9 cellular contexts compared by ENCODE assay signal in genomic region chr18:5627756-5628511, GRCh38.
DNase-seq lines count a peak whose midpoint lies in the region; ATAC-seq and TF ChIP-seq lines count a peak whose summit lies in the region.
"Had no signal": no experiment of that assay in that cellular context is flagged by ENCODE, and none has a peak within 500 bp of the region (broad histone marks: within the 10 kb centered on the region; RNA-seq: fewer than 3 reads in every experiment).

No MANE protein-coding gene starts in this region.

- no peak for DNase-seq in T-helper 1 cell
- DNase-seq in body of pancreas: no peak
- no peak for DNase-seq in thoracic aorta (ENCODE audit: low spot score)
- DNase-seq in effector memory CD4-positive, alpha-beta T cell: no peak
- no peak for DNase-seq in stimulated activated CD4-positive, alpha-beta T cell treated with anti-CD3 and anti-CD28 coated beads, Interleukin-1b, Interleukin-23, amount 100 ng/mL, for 48 hours

- 9% methylated on average over 20 to 29 of the region's 29 CpGs for WGBS in body of pancreas, 2 donors
- 9% methylated on average over 29 of the region's 29 CpGs for WGBS in liver

- intact Hi-C loops in body of pancreas (cut with DNase I): no loop called here

- H3K27me3 ChIP-seq in body of pancreas (peaks cover 0 to 6% of the 10 kb centered on the region in 2 donors), liver (ENCODE audit: control insufficient read depth in 4 of 4, insufficient read depth in 4 of 4, low read length in 3 of 4) (peaks cover 0 to 11% (median 3%) of the 10 kb centered on the region in 4 donors), thoracic aorta (replicated peaks; ENCODE audit: insufficient read depth) (no peaks in the 10 kb centered on the region)
- H3K27me3 ChIP-seq in effector memory CD4-positive, alpha-beta T cell (replicated peaks; ENCODE audit: control insufficient read depth, insufficient read depth, low read length, poor library complexity, severe bottlenecking): peaks cover 12% of the 10 kb centered on the region

- H3K36me3 Mint-ChIP-seq in T-helper 1 cell treated with Interleukin-12 subunit alpha and Interleukin-12 subunit beta and Interleukin-4 antibody, amounts not matched to agents 30 μg/mL and 1 μg/mL, for 36 hours (ENCODE audit: low read depth): no peaks in the 10 kb centered on the region

- H3K27ac ChIP-seq in body of pancreas (peak overlapping the region in 3 of 4 donors; percentile 6 to 38 (median 34)), liver (ENCODE audit: low read depth in 1 of 2, low read length in 2 of 2) (no peak overlapping the region), thoracic aorta (no peak overlapping the region)
- no peak overlapping the region for H3K27ac ChIP-seq in effector memory CD4-positive, alpha-beta T cell (ENCODE audit: insufficient read depth, low read length, poor library complexity, severe bottlenecking)
- H3K27ac ChIP-seq: C4-2B had no signal

- H3K9me3 ChIP-seq in body of pancreas: no peaks in the 10 kb centered on the region
- H3K9me3 ChIP-seq in liver (ENCODE audit: control insufficient read depth in 4 of 4, low read length in 3 of 4): no peaks in the 10 kb centered on the region
- H3K9me3 ChIP-seq in thoracic aorta: no peaks in the 10 kb centered on the region
- no peaks in the 10 kb centered on the region for H3K9me3 ChIP-seq in effector memory CD4-positive, alpha-beta T cell (ENCODE audit: control insufficient read depth, low read length)

- H3K36me3 ChIP-seq in body of pancreas (replicated peaks in 1 of 2; ENCODE audit: insufficient read depth in 1 of 2, low read depth in 2 of 2) (no peaks in the 10 kb centered on the region), liver (ENCODE audit: control insufficient read depth in 4 of 4, insufficient read depth in 3 of 4, low read depth in 1 of 4, low read length in 3 of 4) (no peaks in the 10 kb centered on the region), thoracic aorta (no peaks in the 10 kb centered on the region)
- H3K36me3 ChIP-seq in effector memory CD4-positive, alpha-beta T cell (ENCODE audit: control insufficient read depth, insufficient read depth, low read length): no peaks in the 10 kb centered on the region

- TF ChIP-seq RAD21 in liver (IDR thresholded peaks at IDR 0.05): no peak

- H3K4me3 ChIP-seq in body of pancreas (peak overlapping the region; percentile 33 to 41), liver (ENCODE audit: low read depth in 1 of 3, low read length in 3 of 3) (peak overlapping the region; percentile 66 to 81 (median 67)), thoracic aorta (peak overlapping the region; percentile 82)
- no peak overlapping the region for H3K4me3 ChIP-seq in effector memory CD4-positive, alpha-beta T cell (ENCODE audit: insufficient read depth, low read depth, low read length, poor library complexity, severe bottlenecking)

- H3K4me1 ChIP-seq in body of pancreas: peaks cover 29% of the 10 kb centered on the region
- H3K4me1 ChIP-seq in liver (ENCODE audit: control insufficient read depth in 4 of 4, insufficient read depth in 4 of 4, low read length in 3 of 4): peaks cover 6 to 32% (median 27%) of the 10 kb centered on the region in 4 donors
- H3K4me1 ChIP-seq in thoracic aorta (ENCODE audit: control insufficient read depth in 1 of 2, low read depth in 2 of 2): peaks cover 0 to 15% of the 10 kb centered on the region in 2 donors
- H3K4me1 ChIP-seq in effector memory CD4-positive, alpha-beta T cell (ENCODE audit: control insufficient read depth, insufficient read depth, low read length, poor library complexity, severe bottlenecking): peaks cover 4% of the 10 kb centered on the region

- no peaks in the 10 kb centered on the region for H3K4me1 Mint-ChIP-seq in T-helper 1 cell treated with Interleukin-12 subunit alpha and Interleukin-12 subunit beta and Interleukin-4 antibody, amounts not matched to agents 30 μg/mL and 1 μg/mL, for 36 hours (ENCODE audit: low read depth)

- H3K9ac ChIP-seq in liver (ENCODE audit: low read depth in 1 of 2, low read length in 2 of 2): no peak overlapping the region

- ATAC-seq in body of pancreas: no peak
- ATAC-seq in thoracic aorta (ENCODE audit: insufficient number of reproducible peaks, low FRiP score, low read depth): no peak
- ATAC-seq in HG02970 (IDR thresholded peaks at IDR 0.05; ENCODE audit: low FRiP score, unreplicated experiment): no peak

- H3K27me3 Mint-ChIP-seq in T-helper 1 cell treated with Interleukin-12 subunit alpha and Interleukin-12 subunit beta and Interleukin-4 antibody, amounts not matched to agents 30 μg/mL and 1 μg/mL, for 36 hours (ENCODE audit: low read depth): peaks cover 32% of the 10 kb centered on the region

- H3K4me3 Mint-ChIP-seq in T-helper 1 cell treated with Interleukin-12 subunit alpha and Interleukin-12 subunit beta and Interleukin-4 antibody, amounts not matched to agents 30 μg/mL and 1 μg/mL, for 36 hours: peak overlapping the region; percentile 5

- H3K27ac Mint-ChIP-seq in T-helper 1 cell treated with Interleukin-12 subunit alpha and Interleukin-12 subunit beta and Interleukin-4 antibody, amounts not matched to agents 30 μg/mL and 1 μg/mL, for 36 hours: no peak overlapping the region

- no peak for TF ChIP-seq POLR2A in body of pancreas (IDR thresholded peaks at IDR 0.05)

- no peak for TF ChIP-seq CTCF in body of pancreas (IDR thresholded peaks at IDR 0.05)
- TF ChIP-seq CTCF in liver (IDR thresholded peaks at IDR 0.05; ENCODE audit: low read depth, low read length, missing input control): no peak
- TF ChIP-seq CTCF in thoracic aorta (IDR thresholded peaks at IDR 0.05): no peak

- no peaks in the 10 kb centered on the region for H3K9me3 Mint-ChIP-seq in T-helper 1 cell treated with Interleukin-12 subunit alpha and Interleukin-12 subunit beta and Interleukin-4 antibody, amounts not matched to agents 30 μg/mL and 1 μg/mL, for 36 hours

TF ChIP-seq in liver, 16 proteins besides CTCF, POLR2A, EP300 and RAD21:
- no peak for TF ChIP-seq HNF4G (IDR thresholded peaks at IDR 0.05)
- peak in 1 of 2 donors; percentile 55 for TF ChIP-seq HNF4A (conservative IDR thresholded peaks at IDR 0.05)
- TF ChIP-seq FOXA2 (IDR thresholded peaks at IDR 0.05): no peak
- TF ChIP-seq GABPA (IDR thresholded peaks at IDR 0.05 in 1 of 2, conservative IDR thresholded peaks at IDR 0.05 in 1 of 2): no peak
- no peak for TF ChIP-seq REST (IDR thresholded peaks at IDR 0.05)

Comparison
In these comparisons a context has a peak if more than half of its experiments do, and no peak if none do; other contexts are left out.
1. H3K27ac ChIP-seq: peak in body of pancreas (3 of 4); none in liver (0 of 2), thoracic aorta (0 of 2) and effector memory CD4-positive, alpha-beta T cell (single experiment).